ENCODE assay signal across 24 cellular contexts in the genomic region with DNA sequence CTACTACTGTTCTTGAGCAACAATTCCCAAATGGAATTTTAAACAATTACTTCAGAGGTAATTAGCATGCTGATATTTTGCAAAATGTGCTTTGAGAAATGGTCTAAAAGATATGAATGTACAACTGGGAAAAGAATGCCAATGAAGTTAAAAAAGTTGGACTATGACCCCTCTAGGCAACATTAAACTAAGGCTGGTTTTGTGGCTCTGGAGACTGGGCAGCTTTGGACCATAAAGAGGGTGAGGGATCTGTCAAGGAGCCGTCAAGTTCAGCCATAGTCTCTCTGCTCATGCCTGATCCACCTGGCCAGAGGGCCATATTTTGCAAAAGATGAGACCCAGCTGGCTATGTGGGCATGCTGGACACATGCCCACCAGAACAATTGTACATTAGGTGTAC.
"Had no signal": no experiment of that assay in that cellular context is flagged by ENCODE, and none has a peak within 500 bp of the region (broad histone marks: within the 10 kb centered on the region; RNA-seq: fewer than 3 reads in every experiment).

No MANE protein-coding gene starts in this region.

- H3K4me1 ChIP-seq: colonic mucosa, esophagus squamous epithelium, gastroesophageal sphincter, heart left ventricle, left ventricle myocardium inferior, lower lobe of right lung had no signal

- H3K4me1 Mint-ChIP-seq: immature natural killer cell; mesothelial cell of epicardium; naive thymus-derived CD4-positive, alpha-beta T cell had no signal

- H3K9me3 ChIP-seq: colonic mucosa, esophagus squamous epithelium, gastroesophageal sphincter, heart left ventricle, left ventricle myocardium inferior, lower lobe of right lung had no signal

- H3K36me3 ChIP-seq: colonic mucosa, esophagus squamous epithelium, gastroesophageal sphincter, heart left ventricle, left ventricle myocardium inferior, lower lobe of right lung had no signal

- H3K27me3 Mint-ChIP-seq: dendritic cell treated with granulocyte-macrophage colony-stimulating factor and Interleukin-4, amounts not matched to agents 40 ng/mL and 50 ng/mL, for 4 days; effector memory CD8-positive, alpha-beta T cell had no signal

- H2AFZ ChIP-seq: hepatocyte had no signal

- H3K4me3 ChIP-seq: colonic mucosa, esophagus squamous epithelium, gastroesophageal sphincter, heart left ventricle, hepatocyte, left ventricle myocardium inferior, lower lobe of right lung had no signal

- H3K27me3 ChIP-seq: colonic mucosa, esophagus squamous epithelium, foreskin keratinocyte, gastroesophageal sphincter, heart left ventricle, hepatocyte had no signal

- H3K4me2 ChIP-seq: hepatocyte had no signal

- ATAC-seq: effector memory CD8-positive, alpha-beta T cell; esophagus mucosa; foreskin keratinocyte; gastroesophageal sphincter; heart left ventricle; lower lobe of right lung; naive thymus-derived CD4-positive, alpha-beta T cell had no signal

- H3K9me3 Mint-ChIP-seq: effector memory CD8-positive, alpha-beta T cell; endodermal cell; immature natural killer cell; mesothelial cell of epicardium had no signal

- DNase-seq: colonic mucosa; cortex of kidney; effector CD8-positive, alpha-beta T cell; effector memory CD8-positive, alpha-beta T cell; endodermal cell; erythroblast; esophagus squamous epithelium; foreskin keratinocyte; heart left ventricle; hypothalamus; immature natural killer cell; islet precursor cell; kidney; kidney glomerular epithelial cell; left ventricle myocardium inferior; lower lobe of right lung; mesenchymal stem cell; naive thymus-derived CD4-positive, alpha-beta T cell had no signal

- H3K4me3 Mint-ChIP-seq: dendritic cell treated with granulocyte-macrophage colony-stimulating factor and Interleukin-4, amounts not matched to agents 40 ng/mL and 50 ng/mL, for 4 days; effector memory CD8-positive, alpha-beta T cell; endodermal cell; immature natural killer cell; mesothelial cell of epicardium; naive thymus-derived CD4-positive, alpha-beta T cell had no signal

- H3K79me2 ChIP-seq: hepatocyte had no signal

- H3K27ac Mint-ChIP-seq: dendritic cell treated with granulocyte-macrophage colony-stimulating factor and Interleukin-4, amounts not matched to agents 40 ng/mL and 50 ng/mL, for 4 days; effector memory CD8-positive, alpha-beta T cell; endodermal cell; immature natural killer cell; mesothelial cell of epicardium; naive thymus-derived CD4-positive, alpha-beta T cell had no signal

- H3K27ac ChIP-seq: colonic mucosa, epithelial cell of prostate, esophagus squamous epithelium, foreskin keratinocyte, gastroesophageal sphincter, heart left ventricle, hepatocyte, left ventricle myocardium inferior, lower lobe of right lung had no signal
